25 cellular contexts compared by ENCODE assay signal in the genomic region with DNA sequence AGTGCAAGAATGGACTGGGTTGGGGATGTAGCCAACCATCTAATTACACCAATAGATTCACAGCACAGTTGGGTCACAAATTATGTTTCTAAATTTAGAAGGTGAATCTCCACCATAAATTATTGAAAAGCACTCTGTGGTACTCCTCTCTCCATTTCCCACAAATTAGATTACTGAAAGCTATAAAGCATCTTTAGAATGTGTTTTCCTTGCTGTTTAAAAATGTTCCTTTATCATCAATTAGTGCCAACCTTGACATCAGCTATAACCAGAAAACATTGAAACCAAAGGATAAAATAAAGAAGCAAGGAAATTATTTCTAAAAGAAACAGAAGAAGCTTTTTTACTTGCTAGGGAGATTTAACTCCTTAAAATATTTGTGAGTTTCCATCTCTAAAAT.
"Had no signal": no experiment of that assay in that cellular context is flagged by ENCODE, and none has a peak within 500 bp of the region (broad histone marks: within the 10 kb centered on the region; RNA-seq: fewer than 3 reads in every experiment).

No MANE protein-coding gene starts in this region.

- H3K27me3 ChIP-seq: foreskin keratinocyte, right atrium auricular region, sigmoid colon, testis, tibial nerve, upper lobe of right lung had no signal

- DNase-seq: dermis blood vessel endothelial cell; effector CD4-positive, alpha-beta T cell; endodermal cell; erythroblast; foreskin keratinocyte; immature natural killer cell; kidney; left cardiac atrium; left ventricle myocardium inferior; lower lobe of right lung; natural killer cell; posterior cingulate gyrus; sigmoid colon; stimulated activated CD4-positive, alpha-beta T cell treated with anti-CD3 and anti-CD28 coated beads, Interleukin-2, amount 100 ng/mL, for 24 hours; stimulated activated CD4-positive, alpha-beta T cell treated with anti-CD3 and anti-CD28 coated beads, Interleukin-4, amount 100 ng/mL, for 4 hours; stimulated activated naive B cell treated with anti-CD40 and anti-IgM and Interleukin-4, amounts not matched to agents 10 μg/mL and 1 μg/mL and 100 μg/mL, for 72 hours; stimulated activated naive CD8-positive, alpha-beta T cell treated with anti-CD3 and anti-CD28 coated beads, Interleukin-15, amount 100 ng/mL, for 72 hours; testis; upper lobe of right lung had no signal

- H3K9me3 ChIP-seq: left ventricle myocardium inferior, lower lobe of right lung, right atrium auricular region, sigmoid colon, testis, tibial nerve, upper lobe of right lung had no signal

- H3K27ac Mint-ChIP-seq: endodermal cell; immature natural killer cell; memory B cell; mesothelial cell of epicardium; natural killer cell; stimulated activated naive B cell treated with anti-CD40 and anti-IgM and Interleukin-4, amounts not matched to agents 10 μg/mL and 1 μg/mL and 100 μg/mL, for 72 hours; stimulated activated naive CD8-positive, alpha-beta T cell treated with anti-CD3 and anti-CD28 coated beads, Interleukin-15, amount 100 ng/mL, for 72 hours had no signal

- H3K4me1 Mint-ChIP-seq: stimulated activated naive CD8-positive, alpha-beta T cell treated with anti-CD3 and anti-CD28 coated beads, Interleukin-15, amount 100 ng/mL, for 72 hours had no signal

- H3K9me3 Mint-ChIP-seq: natural killer cell; stimulated activated naive CD8-positive, alpha-beta T cell treated with anti-CD3 and anti-CD28 coated beads, Interleukin-15, amount 100 ng/mL, for 72 hours had no signal

- H3K4me3 Mint-ChIP-seq: endodermal cell; immature natural killer cell; memory B cell; mesothelial cell of epicardium; natural killer cell; neural crest cell; stimulated activated naive B cell treated with anti-CD40 and anti-IgM and Interleukin-4, amounts not matched to agents 10 μg/mL and 1 μg/mL and 100 μg/mL, for 72 hours; stimulated activated naive CD8-positive, alpha-beta T cell treated with anti-CD3 and anti-CD28 coated beads, Interleukin-15, amount 100 ng/mL, for 72 hours had no signal

- H3K36me3 ChIP-seq: left ventricle myocardium inferior, lower lobe of right lung, right atrium auricular region, sigmoid colon, tibial nerve, upper lobe of right lung had no signal

- H3K27ac ChIP-seq: foreskin keratinocyte, left ventricle myocardium inferior, lower lobe of right lung, right atrium auricular region, sigmoid colon, skin epidermis, testis, tibial nerve, upper lobe of right lung had no signal

- H3K4me3 ChIP-seq: left ventricle myocardium inferior, lower lobe of right lung, right atrium auricular region, sigmoid colon, skin epidermis, testis, tibial nerve, upper lobe of right lung had no signal

- H3K36me3 Mint-ChIP-seq: natural killer cell had no signal

- H3K27me3 Mint-ChIP-seq: memory B cell; stimulated activated naive B cell treated with anti-CD40 and anti-IgM and Interleukin-4, amounts not matched to agents 10 μg/mL and 1 μg/mL and 100 μg/mL, for 72 hours; stimulated activated naive CD8-positive, alpha-beta T cell treated with anti-CD3 and anti-CD28 coated beads, Interleukin-15, amount 100 ng/mL, for 72 hours had no signal

- H3K4me1 ChIP-seq: lower lobe of right lung, right atrium auricular region, testis, upper lobe of right lung had no signal
